Comparison of ENCODE assay signal across 17 cellular contexts in genomic region chr3:26624209-26624775, GRCh38. TPM values are rescaled to one million over a fixed set of nuclear protein-coding genes. Genes with fewer than 3 reads are reported as not detected.
DNase-seq lines count a peak whose midpoint lies in the region; ATAC-seq, FAIRE-seq and TF ChIP-seq lines count a peak whose summit lies in the region.
"Had no signal": no experiment of that assay in that cellular context is flagged by ENCODE, and none has a peak within 500 bp of the region (broad histone marks: within the 10 kb centered on the region; RNA-seq: fewer than 3 reads in every experiment).

No MANE protein-coding gene starts in this region.

- intact Hi-C loops in dorsolateral prefrontal cortex (cut with DNase I) = no loop called here
- intact Hi-C loops in kidney (cut with DNase I) = no loop called here
- intact Hi-C loops in sciatic nerve (cut with DNase I) = no loop called here
- intact Hi-C loops in transverse colon (cut with DNase I; ENCODE audit: low total_unique reads) = loop anchor here (1.0 kb wide), 1 partner anchor 24 kb away; no protein-coding TSS in a partner anchor

- H3K27me3 ChIP-seq in H7 (ENCODE audit: control insufficient read depth, insufficient read depth, low read length) = peaks cover 62% of the 10 kb centered on the region
- H3K27me3 ChIP-seq in dorsolateral prefrontal cortex = peaks cover 0 to 48% (median 17%) of the 10 kb centered on the region in 45 donors
- peaks cover 45% of the 10 kb centered on the region for H3K27me3 ChIP-seq in transverse colon
- peaks cover 4 to 23% of the 10 kb centered on the region in 2 donors for H3K27me3 ChIP-seq in small intestine (ENCODE audit: control insufficient read depth in 2 of 2, insufficient read depth in 2 of 2, low read length in 2 of 2)
- H3K27me3 ChIP-seq: SJSA1 had no signal

- H3K27ac ChIP-seq in dorsolateral prefrontal cortex (peak overlapping the region in 39 of 59 donors; percentile 4 to 95 (median 52)), kidney (ENCODE audit: low read depth in 2 of 2, low read length in 2 of 2) (no peak overlapping the region), transverse colon (no peak overlapping the region), small intestine (ENCODE audit: low read depth in 1 of 2, low read length in 1 of 2) (no peak overlapping the region)
- H3K27ac ChIP-seq: SJSA1, thoracic aorta had no signal

- H3K9ac ChIP-seq in kidney (ENCODE audit: low read length in 2 of 2) = no peak overlapping the region

- in situ Hi-C loops in transverse colon (cut with MboI; ENCODE audit: low pct_ligation_motif_present in 1 of 4, low pct_unique_long_range_greater_than_20kb in 1 of 4, low sequenced_read_pairs in 3 of 4) = no loop called here

- 18% methylated on average over 28 of the region's 28 CpGs; no CpG with 5 or more reads in 1 of the 2 donors for WGBS in transverse colon (ENCODE audit: low coverage in 1 of 2), 2 donors
- 9 to 12% (median 11%) methylated on average over 27 to 28 of the region's 28 CpGs for WGBS in small intestine, 3 donors

- peak overlapping the region; percentile 50 for H3K4me3 ChIP-seq in H7 (ENCODE audit: insufficient read depth, low read depth, low read length)
- peak overlapping the region; percentile 19 to 69 (median 57) for H3K4me3 ChIP-seq in dorsolateral prefrontal cortex
- H3K4me3 ChIP-seq in kidney (ENCODE audit: low read length in 2 of 2) = no peak overlapping the region
- H3K4me3 ChIP-seq in transverse colon = peak overlapping the region in 1 of 4 donors; percentile 46
- H3K4me3 ChIP-seq in small intestine (ENCODE audit: low read depth in 1 of 2, low read length in 2 of 2) = no peak overlapping the region
- H3K4me3 ChIP-seq: SJSA1 had no signal

- FAIRE-seq in kidney (lab: Jason Lieb, UNC) = no peak
- FAIRE-seq in small intestine (lab: Jason Lieb, UNC) = no peak

- TF ChIP-seq EP300 in transverse colon (IDR thresholded peaks at IDR 0.05; ENCODE audit: low read depth) = no peak

- DNase-seq in H7 (peak; percentile 83), dorsolateral prefrontal cortex (peak in 4 of 10 donors; percentile 30 to 80 (median 51)), kidney (peak; percentile 50), sciatic nerve (ENCODE audit: low spot score) (no peak), transverse colon (no peak), small intestine (no peak), NCI-H524 (lab: John Stamatoyannopoulos, UW) (no peak)
- DNase-seq: activated gamma-delta T cell treated with Interleukin-2 at 50 U/mL for 16 hours; effector memory CD4-positive, alpha-beta T cell; foreskin melanocyte; NCI-H2171; NK-92 treated with Interleukin-12 subunit alpha and Interleukin-12 subunit beta, amount 100 ng/mL, for 24 hours had no signal

- no peak for TF ChIP-seq CTCF in dorsolateral prefrontal cortex (IDR thresholded peaks at IDR 0.05 in 54 of 56, conservative IDR thresholded peaks at IDR 0.05 in 2 of 56; ENCODE audit: low read depth in 1 of 56, partially characterized antibody in 56 of 56)
- TF ChIP-seq CTCF in kidney (IDR thresholded peaks at IDR 0.05; ENCODE audit: borderline replicate concordance, extremely low read depth, insufficient read depth) = no peak
- no peak for TF ChIP-seq CTCF in transverse colon (IDR thresholded peaks at IDR 0.05)

- H3K36me3 ChIP-seq in H7 (replicated peaks; ENCODE audit: control insufficient read depth, insufficient read depth, low read length) (no peaks in the 10 kb centered on the region), kidney (ENCODE audit: control insufficient read depth in 1 of 2, insufficient read depth in 2 of 2, low read length in 2 of 2) (no peaks in the 10 kb centered on the region), transverse colon (no peaks in the 10 kb centered on the region), small intestine (ENCODE audit: control insufficient read depth in 2 of 2, insufficient read depth in 2 of 2, low read length in 2 of 2) (no peaks in the 10 kb centered on the region)
- H3K36me3 ChIP-seq: SJSA1, thoracic aorta had no signal

- H3K4me1 ChIP-seq in kidney (ENCODE audit: control insufficient read depth in 1 of 2, insufficient read depth in 1 of 2, low read depth in 1 of 2, low read length in 2 of 2) = peaks cover 0 to 2% of the 10 kb centered on the region in 2 donors
- peaks cover 0 to 7% (median 0%) of the 10 kb centered on the region in 4 donors for H3K4me1 ChIP-seq in transverse colon
- no peaks in the 10 kb centered on the region for H3K4me1 ChIP-seq in small intestine (ENCODE audit: control insufficient read depth in 2 of 2, insufficient read depth in 1 of 2, low read depth in 1 of 2, low read length in 1 of 2)
- H3K4me1 ChIP-seq: SJSA1 had no signal

- ATAC-seq in sciatic nerve (peak; percentile 30), HG03196 (IDR thresholded peaks at IDR 0.05; ENCODE audit: unreplicated experiment) (no peak)

- no peak for TF ChIP-seq POLR2A in transverse colon (IDR thresholded peaks at IDR 0.05)

- H3K9me3 ChIP-seq in kidney (ENCODE audit: control insufficient read depth in 1 of 2, low read length in 2 of 2) (no peaks in the 10 kb centered on the region), transverse colon (no peaks in the 10 kb centered on the region), small intestine (ENCODE audit: control insufficient read depth, low read depth) (no peaks in the 10 kb centered on the region)
- H3K9me3 ChIP-seq: SJSA1, thoracic aorta had no signal

RNA-seq across cellular contexts. Expression of gene LRRC3B, which starts 1.7 kb away (rescaled TPM):
- 0.48 and 0.62 TPM in 2 replicates for total RNA-seq in H7 (2014; rRNA removed; shearing (Covaris generic))
- total RNA-seq in dorsolateral prefrontal cortex = 10 to 100 TPM in 119 of 120 experiments, 1 to 10 TPM in 1; 7.0 to 43.7 (median 18.7) TPM
- 0.19 TPM for total RNA-seq in kidney
- polyA plus RNA-seq in kidney (ENCODE audit: insufficient read depth, low read depth, low replicate concordance) = not detected
- 0.45 TPM for total RNA-seq in sciatic nerve
- total RNA-seq in transverse colon = under 1 TPM in 2 of 4 donors, not detected in 2; 0.14 to 0.16 TPM
- under 1 TPM in 1 of 3 donors, not detected in 2; 0.13 TPM for polyA plus RNA-seq in small intestine
- total RNA-seq: SJSA1, thoracic aorta had no signal
- polyA plus RNA-seq: BJ, liver had no signal

Comparison
In these comparisons a context has a peak if more than half of its experiments do, and no peak if none do; other contexts are left out.
1. DNase-seq: peak in H7 (single experiment) and kidney (single experiment); none in sciatic nerve (single experiment), transverse colon (single experiment), small intestine (single experiment) and NCI-H524 (0 of 2).
2. H3K4me3 ChIP-seq: peak in H7 (single experiment) and dorsolateral prefrontal cortex (59 of 59); none in kidney (0 of 2) and small intestine (0 of 2).
3. H3K27ac ChIP-seq: peak in dorsolateral prefrontal cortex (39 of 59); none in kidney (0 of 2), transverse colon (0 of 4) and small intestine (0 of 2).